In the genomic region with DNA sequence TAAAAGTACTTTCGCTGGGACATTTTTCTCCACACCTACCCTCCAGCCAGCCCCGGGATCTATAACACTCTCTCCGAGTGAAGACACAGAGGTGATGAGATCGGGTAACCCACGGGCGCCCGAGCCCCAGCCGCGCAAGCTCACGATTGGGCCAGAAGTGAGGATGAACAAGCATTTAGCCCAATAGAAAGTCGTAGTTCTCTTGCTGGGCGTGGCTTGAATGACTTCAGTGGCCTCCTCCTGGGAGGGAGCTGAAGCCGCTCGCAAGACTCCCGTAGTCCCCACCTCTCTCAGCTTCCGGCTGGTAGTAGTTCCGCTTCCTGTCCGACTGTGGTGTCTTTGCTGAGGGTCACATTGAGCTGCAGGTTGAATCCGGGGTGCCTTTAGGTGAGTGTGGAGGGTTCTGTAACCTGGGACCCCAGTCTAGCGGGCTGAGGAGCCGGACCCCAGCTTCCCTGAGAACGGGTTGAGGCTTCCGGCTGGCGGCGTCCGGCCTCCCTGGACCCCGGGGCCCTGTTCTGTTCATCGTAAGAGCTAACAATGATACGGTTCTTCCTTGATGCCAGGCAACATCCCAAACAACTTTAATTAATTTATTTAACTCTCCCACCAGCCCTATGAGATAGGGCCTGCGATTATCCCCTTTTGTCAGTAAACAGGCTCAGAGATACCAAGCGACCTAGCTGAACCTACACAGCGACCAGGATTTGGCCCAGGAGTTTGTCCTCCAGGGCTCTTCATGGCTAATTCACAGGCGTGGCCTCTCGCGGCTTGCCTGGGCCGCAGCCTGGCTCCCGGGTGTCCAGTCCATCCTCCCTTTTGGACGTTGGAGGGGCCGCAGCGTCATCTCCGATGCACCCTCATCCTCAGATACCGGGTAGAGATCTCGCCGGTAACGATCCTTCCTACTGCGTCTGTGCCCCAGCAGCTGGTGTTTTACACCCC, we compare ENCODE assay signal across 8 cellular contexts. TPM values are rescaled to one million over a fixed set of nuclear protein-coding genes. Genes with fewer than 3 reads are reported as not detected.
A peak's percentile ranks its signal among the peaks of the same experiment; 100 is the strongest.
DNase-seq lines count a peak whose midpoint lies in the region; ATAC-seq and TF ChIP-seq lines count a peak whose summit lies in the region.

A gene with protein sequence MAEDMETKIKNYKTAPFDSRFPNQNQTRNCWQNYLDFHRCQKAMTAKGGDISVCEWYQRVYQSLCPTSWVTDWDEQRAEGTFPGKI (plus strand): TSS at position 307 of the 945 bp plus-strand sequence. CDS start 2,921 bp downstream, outside the sequence.

- in situ Hi-C loops in GM13976 (cut with MboI; ENCODE audit: low sequenced_read_pairs, unreplicated experiment), result no loop called here

- H3K4me1 Mint-ChIP-seq in T-helper 17 cell, result peaks cover 23% of the 10 kb centered on the region

- intact Hi-C loops in left ventricle myocardium inferior (cut with micrococcal nuclease), result no loop called here
- intact Hi-C loops in prostate gland (cut with DNase I), result loop anchor here (5.0 kb wide), 1 partner anchor 101 kb away; a partner anchor contains a TSS

- TF ChIP-seq POLR2A in prostate gland (IDR thresholded peaks at IDR 0.05), result peak; percentile 73

- H3K4me3 ChIP-seq in left ventricle myocardium inferior, result peak within 1 kb of the TSS; percentile 73
- peak within 1 kb of the TSS; percentile 44 to 61 for H3K4me3 ChIP-seq in prostate gland
- peak within 1 kb of the TSS; percentile 86 for H3K4me3 ChIP-seq in urinary bladder (ENCODE audit: low read depth, low read length)

- under 1% methylated on average over 45 of the region's 46 CpGs for whole genome bisulfite sequencing in prostate gland
- WGBS in urinary bladder, result under 1% methylated on average over 46 of the region's 46 CpGs

- H3K36me3 ChIP-seq in left ventricle myocardium inferior, result peaks cover 31% of the 10 kb centered on the region
- no peaks in the 10 kb centered on the region for H3K36me3 ChIP-seq in prostate gland
- no peaks in the 10 kb centered on the region for H3K36me3 ChIP-seq in urinary bladder (ENCODE audit: insufficient read depth)

- ATAC-seq in HG02885 (IDR thresholded peaks at IDR 0.05; ENCODE audit: poor library complexity, unreplicated experiment) (peak; percentile 60), T-helper 17 cell (peak; percentile 73)

- H3K27ac Mint-ChIP-seq in T-helper 17 cell, result peak within 1 kb of the TSS; percentile 98

- TF ChIP-seq CTCF in GM13976 (IDR thresholded peaks at IDR 0.05; ENCODE audit: borderline replicate concordance, control extremely low read depth, extremely low read depth, insufficient read depth, missing control alignments) (no peak), left ventricle myocardium inferior (IDR thresholded peaks at IDR 0.05; ENCODE audit: borderline replicate concordance) (no peak), prostate gland (IDR thresholded peaks at IDR 0.05) (peak in 1 of 4 experiments; percentile 12)

- H3K27me3 ChIP-seq in left ventricle myocardium inferior (ENCODE audit: low read depth) (no peaks in the 10 kb centered on the region), prostate gland (replicated peaks; ENCODE audit: insufficient read depth) (no peaks in the 10 kb centered on the region)

- H3K4me3 Mint-ChIP-seq in T-helper 17 cell, result peak within 1 kb of the TSS; percentile 98

- H3K9me3 ChIP-seq in T-helper 17 cell (ENCODE audit: control insufficient read depth, low read length, poor library complexity, severe bottlenecking), result no peaks in the 10 kb centered on the region
- no peaks in the 10 kb centered on the region for H3K9me3 ChIP-seq in left ventricle myocardium inferior (replicated peaks)
- H3K9me3 ChIP-seq in prostate gland, result no peaks in the 10 kb centered on the region

- DNase-seq in GM13976 (ENCODE audit: low spot score) (peak; percentile 98), NCI-H1694 treated with DMSO at 0.1 percent for 48 hours (lab: John Stamatoyannopoulos, UW) (peak; percentile 99), T-helper 17 cell (peak; percentile 77 to 86 (median 80)), amygdala (lab: John Stamatoyannopoulos, UW) (peak; percentile 30 to 98 (median 94)), left ventricle myocardium inferior (peak; percentile 91), prostate gland (ENCODE audit: low spot score) (peak; percentile 96)

- H3K27me3 Mint-ChIP-seq in T-helper 17 cell, result no peaks in the 10 kb centered on the region

- peaks cover 67% of the 10 kb centered on the region for H3K4me1 ChIP-seq in left ventricle myocardium inferior
- H3K4me1 ChIP-seq in prostate gland (replicated peaks), result no peaks in the 10 kb centered on the region
- H3K4me1 ChIP-seq in urinary bladder (ENCODE audit: insufficient read depth), result no peaks in the 10 kb centered on the region

- peaks cover 2% of the 10 kb centered on the region for H3K36me3 Mint-ChIP-seq in T-helper 17 cell (ENCODE audit: low read depth)

- H3K27ac ChIP-seq in left ventricle myocardium inferior (replicated peaks), result peak within 1 kb of the TSS; percentile 90
- peak within 1 kb of the TSS; percentile 73 to 78 for H3K27ac ChIP-seq in prostate gland
- peak within 1 kb of the TSS; percentile 84 for H3K27ac ChIP-seq in urinary bladder (ENCODE audit: low read depth)

RNA-seq across cellular contexts. Expression of the gene that starts here (rescaled TPM):
- total RNA-seq in T-helper 17 cell (100 to 1,000 TPM; 194 to 206 TPM), left ventricle myocardium inferior (1,365 TPM), prostate gland (100 to 1,000 TPM; 334 to 665 TPM), urinary bladder (192 TPM)
- 592 TPM for polyA plus RNA-seq in urinary bladder

Comparison
In these comparisons a context has a peak if more than half of its experiments do, and no peak if none do; other contexts are left out.
1. Peak in every context shown above with its lines: DNase-seq, ATAC-seq, H3K4me3 ChIP-seq and H3K27ac ChIP-seq.